18 cellular contexts compared by ENCODE assay signal in the genomic region with DNA sequence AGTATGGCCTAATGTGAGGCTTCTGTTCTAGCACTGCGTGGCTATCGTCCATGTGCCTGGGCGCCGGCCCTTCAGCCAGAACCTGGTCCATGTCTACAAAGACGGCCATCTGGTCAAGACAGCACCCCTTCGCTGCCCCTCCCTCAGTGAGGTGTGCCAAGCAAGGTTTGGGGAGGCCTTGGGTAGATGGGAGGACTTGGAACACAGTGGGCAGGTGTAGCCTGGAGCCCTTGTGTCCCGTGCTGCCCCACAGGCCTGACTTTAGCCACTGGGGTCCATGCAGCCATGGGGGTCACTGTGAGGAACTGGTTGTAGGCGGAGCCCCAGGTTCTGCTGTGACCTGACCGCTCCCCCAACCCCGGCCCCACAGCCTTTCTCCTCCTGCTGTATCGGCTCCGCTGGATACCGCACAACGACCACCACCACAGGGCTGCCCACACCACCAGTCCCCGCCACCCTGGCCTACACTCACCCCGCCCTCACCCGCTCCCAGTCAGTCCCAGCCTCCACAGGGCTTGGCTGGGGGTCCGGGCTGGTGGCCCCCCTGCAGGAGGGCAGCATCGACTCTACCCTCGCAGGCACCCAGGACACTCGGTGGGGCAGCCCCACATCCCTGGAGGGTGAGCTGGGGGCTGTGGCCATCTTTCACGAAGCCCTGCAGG.
"Had no signal": no experiment of that assay in that cellular context is flagged by ENCODE, and none has a peak within 500 bp of the region (broad histone marks: within the 10 kb centered on the region; RNA-seq: fewer than 3 reads in every experiment).

No MANE protein-coding gene starts in this region.

- H3K27ac Mint-ChIP-seq: activated naive CD4-positive, alpha-beta T cell treated with anti-CD3 and anti-CD28 coated beads, Interleukin-2, amount 50 U/mL, for 24 hours; mesothelial cell of epicardium; stimulated activated naive B cell treated with anti-CD40 and anti-IgM and Interleukin-4, amounts not matched to agents 10 μg/mL and 1 μg/mL and 100 μg/mL, for 72 hours; WTC11 had no signal

- H3K36me3 Mint-ChIP-seq: mesothelial cell of epicardium had no signal

- H3K9me3 Mint-ChIP-seq: activated CD4-positive, alpha-beta memory T cell treated with anti-CD3 and anti-CD28 coated beads, Interleukin-2, amount 10 ng/mL, durations not matched to agents 7 days and 5 days; activated naive CD4-positive, alpha-beta T cell treated with anti-CD3 and anti-CD28 coated beads, Interleukin-2, amount 50 U/mL, for 24 hours; activated T-cell treated with anti-CD3 and anti-CD28 coated beads, Interleukin-2, amount 50 U/mL, for 4 hours; central memory CD8-positive, alpha-beta T cell; mesothelial cell of epicardium; stimulated activated naive B cell treated with anti-CD40 and anti-IgM and Interleukin-4, amounts not matched to agents 10 μg/mL and 1 μg/mL and 100 μg/mL, for 72 hours; WTC11 had no signal

- H3K4me3 ChIP-seq: adrenal gland, lung, ovary, transverse colon had no signal

- H3K36me3 ChIP-seq: ovary had no signal

- DNase-seq: activated CD4-positive, alpha-beta memory T cell treated with anti-CD3 and anti-CD28 coated beads, Interleukin-2, amount 10 ng/mL, durations not matched to agents 7 days and 5 days; activated CD4-positive, alpha-beta T cell treated with anti-CD3 and anti-CD28 coated beads for 4 hours; activated effector memory CD4-positive, alpha-beta T cell treated with Interleukin-2 at 50 U/mL for 16 hours; activated T-cell treated with anti-CD3 and anti-CD28 coated beads, Interleukin-2, amount 50 U/mL, for 4 hours; adrenal gland; cortex of kidney; effector CD4-positive, alpha-beta T cell; stimulated activated CD4-positive, alpha-beta T cell treated with anti-CD3 and anti-CD28 coated beads, Interleukin-2, amount 100 ng/mL, for 48 hours; stimulated activated naive B cell treated with anti-CD40 and anti-IgM and Interleukin-4, amounts not matched to agents 10 μg/mL and 1 μg/mL and 100 μg/mL, for 72 hours; transverse colon had no signal

- ATAC-seq: activated T-cell treated with anti-CD3 and anti-CD28 coated beads, Interleukin-2, amount 50 U/mL, for 4 hours; stimulated activated naive B cell treated with anti-CD40 and anti-IgM and Interleukin-4, amounts not matched to agents 10 μg/mL and 1 μg/mL and 100 μg/mL, for 72 hours; WTC11 had no signal

- H3K27ac ChIP-seq: adrenal gland, foreskin keratinocyte, ovary, transverse colon had no signal

- H3K27me3 ChIP-seq: adrenal gland, foreskin keratinocyte, ovary, transverse colon had no signal

- H3K27me3 Mint-ChIP-seq: activated CD4-positive, alpha-beta memory T cell treated with anti-CD3 and anti-CD28 coated beads, Interleukin-2, amount 10 ng/mL, durations not matched to agents 7 days and 5 days; activated naive CD4-positive, alpha-beta T cell treated with anti-CD3 and anti-CD28 coated beads, Interleukin-2, amount 50 U/mL, for 24 hours; central memory CD8-positive, alpha-beta T cell; stimulated activated naive B cell treated with anti-CD40 and anti-IgM and Interleukin-4, amounts not matched to agents 10 μg/mL and 1 μg/mL and 100 μg/mL, for 72 hours had no signal

- H3K9me3 ChIP-seq: adrenal gland, ovary, transverse colon had no signal

- H3K4me3 Mint-ChIP-seq: activated CD4-positive, alpha-beta memory T cell treated with anti-CD3 and anti-CD28 coated beads, Interleukin-2, amount 10 ng/mL, durations not matched to agents 7 days and 5 days; activated naive CD4-positive, alpha-beta T cell treated with anti-CD3 and anti-CD28 coated beads, Interleukin-2, amount 50 U/mL, for 24 hours; activated T-cell treated with anti-CD3 and anti-CD28 coated beads, Interleukin-2, amount 50 U/mL, for 4 hours; mesothelial cell of epicardium; WTC11 had no signal

- FAIRE-seq: TTC549 had no signal
